Comparison of ENCODE assay signal across 16 cellular contexts in the genomic region with DNA sequence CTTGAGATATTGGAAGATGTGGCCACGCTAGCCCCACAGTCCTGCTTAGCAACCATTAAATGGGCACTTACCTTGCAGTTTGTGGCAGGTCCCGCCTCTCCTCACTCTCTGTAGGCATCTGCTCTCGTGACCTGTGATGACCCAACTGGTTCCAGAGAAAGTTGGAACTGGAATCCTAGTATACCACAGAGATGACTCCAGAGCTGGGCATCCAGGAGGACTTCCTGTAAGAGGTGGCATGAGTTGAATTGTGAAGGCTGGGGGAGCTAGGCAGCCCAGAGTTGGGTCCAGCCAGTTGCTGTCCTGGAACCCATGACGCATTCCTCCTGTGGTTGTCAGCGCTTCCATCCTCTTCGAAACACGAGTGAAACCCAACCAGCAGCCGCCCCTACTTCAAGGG. TPM values are rescaled to one million over a fixed set of nuclear protein-coding genes. Genes with fewer than 3 reads are reported as not detected.
DNase-seq lines count a peak whose midpoint lies in the region; ATAC-seq, FAIRE-seq and TF ChIP-seq lines count a peak whose summit lies in the region.
"Had no signal": no experiment of that assay in that cellular context is flagged by ENCODE, and none has a peak within 500 bp of the region (broad histone marks: within the 10 kb centered on the region; RNA-seq: fewer than 3 reads in every experiment).

No MANE protein-coding gene starts in this region.

- TF ChIP-seq CTCF in kidney (IDR thresholded peaks at IDR 0.05; ENCODE audit: borderline replicate concordance, extremely low read depth, insufficient read depth) (no peak), progenitor cell of endocrine pancreas (IDR thresholded peaks at IDR 0.05; ENCODE audit: unreplicated experiment) (no peak)

- H3K4me3 Mint-ChIP-seq in T-helper 17 cell (peak overlapping the region; percentile 19), progenitor cell of endocrine pancreas (ENCODE audit: low read depth) (peak overlapping the region; percentile 31)

- intact Hi-C loops in kidney (cut with DNase I), result no loop called here

- H3K9ac ChIP-seq in kidney (ENCODE audit: low read length in 2 of 2), result no peak overlapping the region

- no peaks in the 10 kb centered on the region for H3K9me3 Mint-ChIP-seq in progenitor cell of endocrine pancreas (ENCODE audit: low read depth)

- H3K36me3 ChIP-seq in kidney (ENCODE audit: control insufficient read depth in 1 of 2, insufficient read depth in 2 of 2, low read length in 2 of 2), result no peaks in the 10 kb centered on the region

- H3K27ac ChIP-seq in kidney (ENCODE audit: low read depth in 2 of 2, low read length in 2 of 2), result no peak overlapping the region
- H3K27ac ChIP-seq: PC-9 had no signal

- no peak overlapping the region for H3K4me3 ChIP-seq in kidney (ENCODE audit: low read length in 2 of 2)
- H3K4me3 ChIP-seq: PC-9 had no signal

- H3K27ac Mint-ChIP-seq in T-helper 17 cell (no peak overlapping the region), progenitor cell of endocrine pancreas (no peak overlapping the region)

- no peaks in the 10 kb centered on the region for H3K36me3 Mint-ChIP-seq in T-helper 17 cell (ENCODE audit: low read depth)
- no peaks in the 10 kb centered on the region for H3K36me3 Mint-ChIP-seq in progenitor cell of endocrine pancreas (ENCODE audit: insufficient read depth)

- FAIRE-seq in kidney (lab: Jason Lieb, UNC), result no peak
- FAIRE-seq: H54 had no signal

- no peak for ATAC-seq in T-helper 17 cell

- peaks cover 75% of the 10 kb centered on the region for H3K27me3 Mint-ChIP-seq in T-helper 17 cell
- H3K27me3 Mint-ChIP-seq in progenitor cell of endocrine pancreas, result peaks cover 80% of the 10 kb centered on the region

- H3K9me3 ChIP-seq in T-helper 17 cell (ENCODE audit: control insufficient read depth, low read length, poor library complexity, severe bottlenecking), result no peaks in the 10 kb centered on the region
- no peaks in the 10 kb centered on the region for H3K9me3 ChIP-seq in kidney (ENCODE audit: control insufficient read depth in 1 of 2, low read length in 2 of 2)

- H3K4me1 Mint-ChIP-seq in T-helper 17 cell (peaks cover 8% of the 10 kb centered on the region), progenitor cell of endocrine pancreas (ENCODE audit: low read depth) (peaks cover 10% of the 10 kb centered on the region)

- peaks cover 0 to 7% of the 10 kb centered on the region in 2 donors for H3K4me1 ChIP-seq in kidney (ENCODE audit: control insufficient read depth in 1 of 2, insufficient read depth in 1 of 2, low read depth in 1 of 2, low read length in 2 of 2)

- DNase-seq in EH (ENCODE audit: low read depth) (peak; percentile 27), T-helper 17 cell (no peak), kidney (peak; percentile 22), progenitor cell of endocrine pancreas (ENCODE audit: low spot score, unreplicated experiment) (no peak), OCI-M1 (lab: John Stamatoyannopoulos, UW) (no peak), NCI-H524 (lab: John Stamatoyannopoulos, UW) (no peak)
- no peak for DNase-seq in activated CD8-positive, alpha-beta memory T cell treated with anti-CD3 and anti-CD28 coated beads, Interleukin-2, amount 50 U/mL, for 4 hours
- DNase-seq: C1 segment of cervical spinal cord, Karpas-422, MM.1S, NCI-H1105, NCI-H1694 treated with DMSO at 0.1 percent for 48 hours, NCI-H345, NCI-H69, PC-9 had no signal

RNA-seq across cellular contexts. Expression of gene ADAMTS2, which starts 1.6 kb away (rescaled TPM):
- total RNA-seq in T-helper 17 cell, result not detected
- 13.6 TPM for total RNA-seq in kidney
- polyA plus RNA-seq in kidney (ENCODE audit: insufficient read depth, low read depth, low replicate concordance), result 2.0 TPM
- total RNA-seq in progenitor cell of endocrine pancreas, result 2.1 and 2.5 TPM in 2 replicates
- total RNA-seq: PC-9 had no signal

Comparison
In these comparisons a context has a peak if more than half of its experiments do, and no peak if none do; other contexts are left out.
1. DNase-seq: peak in EH (single experiment) and kidney (single experiment); none in T-helper 17 cell (0 of 3), progenitor cell of endocrine pancreas (single experiment), activated CD8-positive, alpha-beta memory T cell treated with anti-CD3 and anti-CD28 coated beads, Interleukin-2, amount 50 U/mL, for 4 hours (single experiment), OCI-M1 (single experiment) and NCI-H524 (0 of 2).